ENCODE assay signal across 24 cellular contexts in genomic region chr11:27896096-27896495, GRCh38.
A peak's percentile ranks its signal among the peaks of the same experiment; 100 is the strongest.
DNase-seq lines count a peak whose midpoint lies in the region; ATAC-seq and TF ChIP-seq lines count a peak whose summit lies in the region.
"Had no signal": no experiment of that assay in that cellular context is flagged by ENCODE, and none has a peak within 500 bp of the region (broad histone marks: within the 10 kb centered on the region; RNA-seq: fewer than 3 reads in every experiment).

No MANE protein-coding gene starts in this region.

- no peaks in the 10 kb centered on the region for H3K36me3 Mint-ChIP-seq in GM23338 (ENCODE audit: low read depth)
- H3K36me3 Mint-ChIP-seq in activated T-helper 17 cell treated with anti-CD3 and anti-CD28 coated beads, Interleukin-2, amount 50 U/mL, for 72 hours (ENCODE audit: low read depth): no peaks in the 10 kb centered on the region
- H3K36me3 Mint-ChIP-seq: CD14-positive monocyte; CD4-positive, alpha-beta memory T cell; CD4-positive, CD25-positive, alpha-beta regulatory T cell; CD8-positive, alpha-beta memory T cell had no signal

- H3K4me1 ChIP-seq in GM23338 (ENCODE audit: insufficient read depth): peaks cover 1% of the 10 kb centered on the region; the same call in 1 of the 2 replicates
- H3K4me1 ChIP-seq: BE2C had no signal

- DNase-seq in GM23338 (ENCODE audit: low spot score) (no peak), kidney glomerular epithelial cell (lab: John Stamatoyannopoulos, UW) (peak; percentile 38), renal cortical epithelial cell (ENCODE audit: low read depth) (peak; percentile 69), NCI-H2029 (lab: John Stamatoyannopoulos, UW) (no peak)
- no peak for DNase-seq in activated CD4-positive, alpha-beta T cell treated with anti-CD3 and anti-CD28 coated beads for 4 hours
- DNase-seq: 8988T; ACHN; BE2C; C1 segment of cervical spinal cord; CD4-positive, alpha-beta memory T cell; CD4-positive, CD25-positive, alpha-beta regulatory T cell; CD8-positive, alpha-beta memory T cell; COR-L47; DMS 273 treated with DMSO at 0.1 percent for 48 hours; DMS153; DMS53; DMS79; DND-41; EL; GDM1 had no signal

- H3K9me3 Mint-ChIP-seq in GM23338: no peaks in the 10 kb centered on the region
- H3K9me3 Mint-ChIP-seq in activated T-helper 17 cell treated with anti-CD3 and anti-CD28 coated beads, Interleukin-2, amount 50 U/mL, for 72 hours: peaks cover 3% of the 10 kb centered on the region

- no peaks in the 10 kb centered on the region for H3K27me3 ChIP-seq in GM23338 (ENCODE audit: insufficient read depth)
- H3K27me3 ChIP-seq: BE2C, BLaER1 had no signal

- H3F3A ChIP-seq in GM23338 (replicated peaks; ENCODE audit: low read depth): no peaks in the 10 kb centered on the region

- peaks cover 1% of the 10 kb centered on the region for H3K27me3 Mint-ChIP-seq in GM23338 (ENCODE audit: insufficient read depth, low read depth, poor library complexity)
- peaks cover 19% of the 10 kb centered on the region for H3K27me3 Mint-ChIP-seq in activated T-helper 17 cell treated with anti-CD3 and anti-CD28 coated beads, Interleukin-2, amount 50 U/mL, for 72 hours
- H3K27me3 Mint-ChIP-seq: CD4-positive, CD25-positive, alpha-beta regulatory T cell had no signal

- peaks cover 9% of the 10 kb centered on the region for H3K4me1 Mint-ChIP-seq in GM23338
- H3K4me1 Mint-ChIP-seq in activated T-helper 17 cell treated with anti-CD3 and anti-CD28 coated beads, Interleukin-2, amount 50 U/mL, for 72 hours: no peaks in the 10 kb centered on the region
- H3K4me1 Mint-ChIP-seq: CD4-positive, alpha-beta memory T cell; CD4-positive, CD25-positive, alpha-beta regulatory T cell; CD8-positive, alpha-beta memory T cell had no signal

- no peak overlapping the region for H3K4me3 ChIP-seq in GM23338
- H3K4me3 ChIP-seq: BLaER1, GM12878 had no signal

- no peak overlapping the region for H3K27ac Mint-ChIP-seq in GM23338
- H3K27ac Mint-ChIP-seq in activated T-helper 17 cell treated with anti-CD3 and anti-CD28 coated beads, Interleukin-2, amount 50 U/mL, for 72 hours: no peak overlapping the region
- H3K27ac Mint-ChIP-seq: CD4-positive, alpha-beta memory T cell; CD4-positive, CD25-positive, alpha-beta regulatory T cell; CD8-positive, alpha-beta memory T cell had no signal

- H4K20me1 ChIP-seq in GM23338 (replicated peaks; ENCODE audit: insufficient read depth): no peaks in the 10 kb centered on the region
- H4K20me1 ChIP-seq: BLaER1 had no signal

- peaks cover 9% of the 10 kb centered on the region; the same call in 1 of the 2 replicates for H3K9me2 ChIP-seq in GM23338 (ENCODE audit: insufficient read depth)

- ATAC-seq in GM23338: no peak
- ATAC-seq in activated T-helper 17 cell treated with anti-CD3 and anti-CD28 coated beads, Interleukin-2, amount 50 U/mL, for 72 hours (replicated peaks): no peak

- H3K36me3 ChIP-seq in GM23338 (ENCODE audit: insufficient read depth): no peaks in the 10 kb centered on the region
- H3K36me3 ChIP-seq: BE2C, BLaER1 had no signal

- no peak for TF ChIP-seq CTCF in GM23338 (conservative IDR thresholded peaks at IDR 0.05; ENCODE audit: low read depth in 2 of 2)

- H3K27ac ChIP-seq in GM23338 (ENCODE audit: low read depth): no peak overlapping the region
- H3K27ac ChIP-seq: BLaER1 had no signal

- H2AFZ ChIP-seq in GM23338: peak overlapping the region; percentile 3; the same call in 1 of the 2 replicates

- no peak overlapping the region for H3K4me3 Mint-ChIP-seq in GM23338
- no peak overlapping the region for H3K4me3 Mint-ChIP-seq in activated T-helper 17 cell treated with anti-CD3 and anti-CD28 coated beads, Interleukin-2, amount 50 U/mL, for 72 hours
- H3K4me3 Mint-ChIP-seq: CD14-positive monocyte; CD4-positive, alpha-beta memory T cell; CD4-positive, CD25-positive, alpha-beta regulatory T cell; CD8-positive, alpha-beta memory T cell had no signal

- no peaks in the 10 kb centered on the region for H3K79me2 ChIP-seq in GM23338 (replicated peaks; ENCODE audit: insufficient read depth)

- no peak overlapping the region for H3K4me2 ChIP-seq in GM23338
- H3K4me2 ChIP-seq: BLaER1 had no signal

TF ChIP-seq in GM23338, 12 proteins besides CTCF, POLR2A, EP300 and RAD21 (continues in another document):
- TF ChIP-seq ETS1 (IDR thresholded peaks at IDR 0.05): no peak
- no peak for TF ChIP-seq EZH2phosphoT487 (IDR thresholded peaks at IDR 0.05; ENCODE audit: unreplicated experiment)
- TF ChIP-seq ZNF462 (CRISPR knock-in tag; IDR thresholded peaks at IDR 0.05): no peak
- no peak for TF ChIP-seq ZNF331 (CRISPR knock-in tag; IDR thresholded peaks at IDR 0.05; ENCODE audit: low read depth)

Comparison
In these comparisons a context has a peak if more than half of its experiments do, and no peak if none do; other contexts are left out.
1. DNase-seq: peak in kidney glomerular epithelial cell (single experiment) and renal cortical epithelial cell (single experiment); none in GM23338 (single experiment), NCI-H2029 (single experiment) and activated CD4-positive, alpha-beta T cell treated with anti-CD3 and anti-CD28 coated beads for 4 hours (0 of 2).